Comparison of ENCODE assay signal across 2 cellular contexts in genomic region chr12:116378002-116378401, GRCh38.
TF ChIP-seq lines count a peak whose summit lies in the region.

No MANE protein-coding gene starts in this region.

TF ChIP-seq in A549, 52 proteins besides CTCF, POLR2A, EP300 and RAD21:
- TF ChIP-seq HES2 (IDR thresholded peaks at IDR 0.05) (no peak), ELK1 (IDR thresholded peaks at IDR 0.05; ENCODE audit: low read depth, low read length) (no peak), MYC (IDR thresholded peaks at IDR 0.05; ENCODE audit: borderline replicate concordance, low read length) (no peak)
- TF ChIP-seq, protein P1, sequence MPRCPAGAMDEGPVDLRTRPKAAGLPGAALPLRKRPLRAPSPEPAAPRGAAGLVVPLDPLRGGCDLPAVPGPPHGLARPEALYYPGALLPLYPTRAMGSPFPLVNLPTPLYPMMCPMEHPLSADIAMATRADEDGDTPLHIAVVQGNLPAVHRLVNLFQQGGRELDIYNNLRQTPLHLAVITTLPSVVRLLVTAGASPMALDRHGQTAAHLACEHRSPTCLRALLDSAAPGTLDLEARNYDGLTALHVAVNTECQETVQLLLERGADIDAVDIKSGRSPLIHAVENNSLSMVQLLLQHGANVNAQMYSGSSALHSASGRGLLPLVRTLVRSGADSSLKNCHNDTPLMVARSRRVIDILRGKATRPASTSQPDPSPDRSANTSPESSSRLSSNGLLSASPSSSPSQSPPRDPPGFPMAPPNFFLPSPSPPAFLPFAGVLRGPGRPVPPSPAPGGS (IDR thresholded peaks at IDR 0.05): no peak
TF ChIP-seq in A549: peak in this region for 0.

TF ChIP-seq in H1, 55 proteins besides CTCF, POLR2A, EP300 and RAD21:
- TF ChIP-seq POLR2AphosphoS5 (IDR thresholded peaks at IDR 0.05; ENCODE audit: low read depth, low read length) (no peak), SIX5 (IDR thresholded peaks at IDR 0.05; ENCODE audit: low read depth, low read length) (no peak), RFX5 (IDR thresholded peaks at IDR 0.05; ENCODE audit: borderline replicate concordance, low read depth, low read length) (no peak), BCL11A (IDR thresholded peaks at IDR 0.05; ENCODE audit: low read depth in 2 of 2, low read length in 2 of 2) (no peak), RBBP5 (IDR thresholded peaks at IDR 0.05; ENCODE audit: borderline replicate concordance, low read depth, low read length) (no peak), KDM4A (IDR thresholded peaks at IDR 0.05; ENCODE audit: low read depth, low read length, severe bottlenecking) (no peak), HDAC6 (IDR thresholded peaks at IDR 0.05; ENCODE audit: low read depth, low read length) (no peak), FOSL1 (IDR thresholded peaks at IDR 0.05; ENCODE audit: insufficient read depth, low read depth, low read length) (no peak), SRF (IDR thresholded peaks at IDR 0.05; ENCODE audit: low read depth, low read length) (no peak), TAF7 (optimal IDR thresholded peaks at IDR 0.05; ENCODE audit: borderline replicate concordance, low read depth, low read length) (no peak), TCF12 (IDR thresholded peaks at IDR 0.05; ENCODE audit: low read depth, low read length) (no peak), TBP (IDR thresholded peaks at IDR 0.05; ENCODE audit: low read depth, low read length) (no peak), CHD2 (IDR thresholded peaks at IDR 0.05; ENCODE audit: low read length) (no peak), KDM5A (IDR thresholded peaks at IDR 0.05; ENCODE audit: low read length) (no peak), YY1 (IDR thresholded peaks at IDR 0.05; ENCODE audit: low read depth, low read length) (no peak), CHD1 (IDR thresholded peaks at IDR 0.05; ENCODE audit: low read depth, low read length) (no peak)
- TF ChIP-seq, protein P2, sequence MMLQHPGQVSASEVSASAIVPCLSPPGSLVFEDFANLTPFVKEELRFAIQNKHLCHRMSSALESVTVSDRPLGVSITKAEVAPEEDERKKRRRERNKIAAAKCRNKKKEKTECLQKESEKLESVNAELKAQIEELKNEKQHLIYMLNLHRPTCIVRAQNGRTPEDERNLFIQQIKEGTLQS (IDR thresholded peaks at IDR 0.05; ENCODE audit: insufficient read depth, low read depth, low read length): no peak
- TF ChIP-seq, protein P3, sequence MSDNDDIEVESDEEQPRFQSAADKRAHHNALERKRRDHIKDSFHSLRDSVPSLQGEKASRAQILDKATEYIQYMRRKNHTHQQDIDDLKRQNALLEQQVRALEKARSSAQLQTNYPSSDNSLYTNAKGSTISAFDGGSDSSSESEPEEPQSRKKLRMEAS (IDR thresholded peaks at IDR 0.05): no peak
